25 cellular contexts compared by ENCODE assay signal in the genomic region with DNA sequence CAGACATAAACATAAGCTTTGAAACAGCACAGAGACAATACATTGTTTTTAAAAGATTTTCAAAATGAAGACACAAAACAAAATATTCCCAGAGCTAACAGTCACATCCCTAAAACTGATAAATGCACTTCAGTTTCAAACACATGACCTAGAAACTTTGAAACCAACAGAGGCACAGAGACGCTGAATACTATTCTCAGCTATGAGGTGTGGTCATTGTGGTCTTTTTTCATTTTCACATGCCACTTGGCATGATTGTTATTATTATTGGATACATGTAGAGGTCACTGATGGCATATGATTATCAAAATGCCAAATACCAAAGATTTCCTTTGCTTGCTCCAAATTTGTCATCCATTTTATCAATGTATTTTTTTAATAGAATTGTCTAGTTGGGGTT.
"Had no signal": no experiment of that assay in that cellular context is flagged by ENCODE, and none has a peak within 500 bp of the region (broad histone marks: within the 10 kb centered on the region; RNA-seq: fewer than 3 reads in every experiment).

No MANE protein-coding gene starts in this region.

- H3K4me3 ChIP-seq: dorsolateral prefrontal cortex, gastroesophageal sphincter, heart left ventricle, left lung, mucosa of descending colon, psoas muscle, thyroid gland, vagina had no signal

- H3K27me3 ChIP-seq: dorsolateral prefrontal cortex, gastroesophageal sphincter, heart left ventricle, left lung, thyroid gland, vagina had no signal

- H3K4me1 ChIP-seq: gastroesophageal sphincter, left lung, vagina had no signal

- H3K36me3 ChIP-seq: gastroesophageal sphincter, heart left ventricle, left lung, thyroid gland, vagina had no signal

- ATAC-seq: esophagus mucosa; gastroesophageal sphincter; left cardiac atrium; left lung; mucosa of descending colon; naive thymus-derived CD8-positive, alpha-beta T cell; psoas muscle; right cardiac atrium; stimulated activated naive B cell treated with anti-CD40 and anti-IgM and Interleukin-4, amounts not matched to agents 10 μg/mL and 1 μg/mL and 100 μg/mL, for 72 hours had no signal

- H3K27ac ChIP-seq: epithelial cell of prostate, gastroesophageal sphincter, heart left ventricle, left lung, psoas muscle, thyroid gland, vagina had no signal

- H3K9me3 ChIP-seq: gastroesophageal sphincter, heart left ventricle, left lung, mucosa of descending colon, psoas muscle, thyroid gland, vagina had no signal

- DNase-seq: dorsolateral prefrontal cortex; effector CD4-positive, alpha-beta T cell; foreskin fibroblast; heart left ventricle; hippocampal formation; left cardiac atrium; left lung; mesenchymal stem cell; mucosa of descending colon; naive thymus-derived CD8-positive, alpha-beta T cell; nephron progenitor cell; nucleus accumbens; posterior cingulate gyrus; psoas muscle; right cardiac atrium; small intestine; stimulated activated CD4-positive, alpha-beta T cell treated with anti-CD3 and anti-CD28 coated beads, Interleukin-15, amount 100 ng/mL, for 24 hours; stimulated activated CD4-positive, alpha-beta T cell treated with anti-CD3 and anti-CD28 coated beads, Interleukin-2, amount 100 ng/mL, for 48 hours; stimulated activated naive B cell treated with anti-CD40 and anti-IgM and Interleukin-4, amounts not matched to agents 10 μg/mL and 1 μg/mL and 100 μg/mL, for 72 hours; thyroid gland; trophoblast cell had no signal
